Comparison of ENCODE assay signal across 1 cellular context in genomic region chr2:42169100-42169868, GRCh38.
TF ChIP-seq lines count a peak whose summit lies in the region.

Gene EML4, plus strand, starts transcription at chr2:42169353. Its CDS starts 259 bp downstream, at chr2:42169612.

TF ChIP-seq in GM12878, 131 proteins besides CTCF, POLR2A, EP300 and RAD21 (continued from another document):
- no peak for TF ChIP-seq E4F1 (IDR thresholded peaks at IDR 0.05; ENCODE audit: borderline replicate concordance, partially characterized antibody)
- TF ChIP-seq TAF1 (IDR thresholded peaks at IDR 0.05; ENCODE audit: borderline replicate concordance, low read depth, low read length) = peak; percentile 57; the same call in 1 of the 2 replicates
- peak; percentile 69 for TF ChIP-seq CREM (IDR thresholded peaks at IDR 0.05; ENCODE audit: low read depth)
- no peak for TF ChIP-seq IRF3 (IDR thresholded peaks at IDR 0.05)
- no peak for TF ChIP-seq CUX1 (IDR thresholded peaks at IDR 0.05; ENCODE audit: insufficient replicate concordance, low read depth, low read length)
- no peak for TF ChIP-seq TCF3 (IDR thresholded peaks at IDR 0.05; ENCODE audit: borderline replicate concordance, insufficient read depth, low read depth, low read length)
- TF ChIP-seq NR2C1 (IDR thresholded peaks at IDR 0.05) = no peak
- TF ChIP-seq TCF7 (IDR thresholded peaks at IDR 0.05; ENCODE audit: borderline replicate concordance) = no peak
- no peak for TF ChIP-seq MEF2B (IDR thresholded peaks at IDR 0.05; ENCODE audit: partially characterized antibody, poor library complexity, severe bottlenecking)
- TF ChIP-seq STAT1 (conservative IDR thresholded peaks at IDR 0.05) = no peak
- TF ChIP-seq POLR2AphosphoS5 (IDR thresholded peaks at IDR 0.05; ENCODE audit: low read length) = peak; percentile 84
- peak; percentile 41; the same call in 1 of the 2 replicates for TF ChIP-seq CHD2 (IDR thresholded peaks at IDR 0.05; ENCODE audit: borderline replicate concordance, low read depth, low read length)
- 0 out of 2 replicates have a peak, but pooled peaks have one; percentile 9 for TF ChIP-seq IRF4 (IDR thresholded peaks at IDR 0.05; ENCODE audit: low read depth, low read length)
- TF ChIP-seq NKRF (conservative IDR thresholded peaks at IDR 0.05) = peak; percentile 88
- TF ChIP-seq POLR2AphosphoS2 (IDR thresholded peaks at IDR 0.05; ENCODE audit: low read depth, low read length) = no peak; the same call in 1 of the 2 replicates
- TF ChIP-seq USF2 (IDR thresholded peaks at IDR 0.05; ENCODE audit: borderline replicate concordance, low read depth, low read length) = peak; percentile 79
- TF ChIP-seq YY1 (IDR thresholded peaks at IDR 0.05; ENCODE audit: low read depth, low read length) = peak; percentile 78
- TF ChIP-seq DPF2 (IDR thresholded peaks at IDR 0.05) = peak; percentile 66; the same call in 1 of the 2 replicates
- peak; percentile 81; the same call in 1 of the 2 replicates for TF ChIP-seq LARP7 (IDR thresholded peaks at IDR 0.05)
- peak; percentile 19; the same call in 1 of the 2 replicates for TF ChIP-seq NBN (IDR thresholded peaks at IDR 0.05)
- no peak for TF ChIP-seq ZSCAN29 (IDR thresholded peaks at IDR 0.05)
- TF ChIP-seq RAD51 (IDR thresholded peaks at IDR 0.05) = peak; percentile 62; the same call in 1 of the 2 replicates
- TF ChIP-seq EGR1 (IDR thresholded peaks at IDR 0.05; ENCODE audit: borderline replicate concordance in 1 of 2, low read depth in 2 of 2, low read length in 2 of 2) = peak; percentile 58 to 64; a peak in 2 of 3 replicates
- no peak for TF ChIP-seq ZNF274 (IDR thresholded peaks at IDR 0.05; ENCODE audit: insufficient read depth, insufficient read length)
- no peak for TF ChIP-seq STAT3 (IDR thresholded peaks at IDR 0.05; ENCODE audit: low read depth, low read length)
- no peak for TF ChIP-seq POU2F2 (IDR thresholded peaks at IDR 0.05; ENCODE audit: borderline replicate concordance, low read depth, low read length)
- no peak for TF ChIP-seq BMI1 (IDR thresholded peaks at IDR 0.05; ENCODE audit: borderline replicate concordance)
- no peak for TF ChIP-seq E2F4 (IDR thresholded peaks at IDR 0.05; ENCODE audit: low read depth, low read length)
- TF ChIP-seq IKZF2 (IDR thresholded peaks at IDR 0.05) = peak in 1 of 2 experiments; percentile 16; a peak in 1 of 4 replicates
- peak; percentile 24 to 79; a peak in 3 of 4 replicates for TF ChIP-seq BHLHE40 (IDR thresholded peaks at IDR 0.05; ENCODE audit: borderline replicate concordance in 1 of 2, low read depth in 2 of 2, low read length in 1 of 2)
- TF ChIP-seq RELA (IDR thresholded peaks at IDR 0.05; ENCODE audit: borderline replicate concordance, partially characterized antibody) = no peak
- TF ChIP-seq CREB1 (IDR thresholded peaks at IDR 0.05; ENCODE audit: low read depth) = peak; percentile 85
- peak; percentile 56 for TF ChIP-seq IKZF1 (conservative IDR thresholded peaks at IDR 0.05)
- TF ChIP-seq BACH1 (IDR thresholded peaks at IDR 0.05; ENCODE audit: borderline replicate concordance) = peak; percentile 32; the same call in 1 of the 2 replicates
- no peak; the same call in 1 of the 2 replicates for TF ChIP-seq MLLT1 (IDR thresholded peaks at IDR 0.05)
- no peak for TF ChIP-seq NFXL1 (IDR thresholded peaks at IDR 0.05; ENCODE audit: borderline replicate concordance)
- TF ChIP-seq RB1 (IDR thresholded peaks at IDR 0.05; ENCODE audit: borderline replicate concordance) = peak; percentile 24; the same call in 1 of the 2 replicates
- peak; percentile 42; the same call in 1 of the 2 replicates for TF ChIP-seq ATF3 (IDR thresholded peaks at IDR 0.05; ENCODE audit: borderline replicate concordance, extremely low read depth, low read depth, low read length)
- TF ChIP-seq USF1 (IDR thresholded peaks at IDR 0.05; ENCODE audit: borderline replicate concordance, extremely low read length, insufficient read depth, low read depth, low read length) = peak; percentile 92
- no peak for TF ChIP-seq REST (IDR thresholded peaks at IDR 0.05; ENCODE audit: low read depth, low read length)
- peak; percentile 59 for TF ChIP-seq SP1 (IDR thresholded peaks at IDR 0.05; ENCODE audit: low read depth, low read length)
